ENCODE assay signal across 14 cellular contexts in the genomic region with DNA sequence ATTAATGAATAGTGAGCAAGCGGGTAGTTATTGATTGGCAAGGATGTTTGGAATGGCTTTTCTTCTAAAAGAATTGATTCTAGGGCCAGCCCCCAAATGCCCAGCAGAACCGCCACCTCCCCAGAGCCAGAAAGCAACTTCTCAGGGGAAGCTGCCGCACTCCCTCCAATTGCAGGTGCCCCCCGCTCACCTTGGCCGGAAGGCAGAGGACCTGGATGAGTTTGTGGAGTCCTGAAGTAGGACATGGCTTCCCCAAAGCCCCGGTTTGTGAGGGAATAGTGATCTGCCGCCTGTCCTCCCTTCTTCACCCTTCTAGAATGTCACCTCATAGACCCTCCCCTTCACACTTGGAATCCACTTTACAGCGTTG.
"Had no signal": no experiment of that assay in that cellular context is flagged by ENCODE, and none has a peak within 500 bp of the region (broad histone marks: within the 10 kb centered on the region; RNA-seq: fewer than 3 reads in every experiment).

A gene with protein sequence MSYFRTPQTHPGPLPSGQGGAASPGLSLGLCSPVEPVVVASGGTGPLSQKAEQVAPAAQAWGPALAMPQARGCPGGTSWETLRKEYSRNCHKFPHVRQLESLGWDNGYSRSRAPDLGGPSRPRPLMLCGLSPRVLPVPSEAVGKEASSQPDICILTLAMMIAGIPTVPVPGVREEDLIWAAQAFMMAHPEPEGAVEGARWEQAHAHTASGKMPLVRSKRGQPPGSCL (minus strand): TSS at position 277 of the 370 bp plus-strand sequence. CDS start 32 bp downstream, at position 245.

- H2AFZ ChIP-seq: parathyroid adenoma had no signal

- H3K9me3 ChIP-seq: adrenal gland, transverse colon had no signal

- H3K9me3 Mint-ChIP-seq: activated CD4-positive, alpha-beta memory T cell treated with anti-CD3 and anti-CD28 coated beads, Interleukin-2, amount 10 ng/mL, durations not matched to agents 7 days and 5 days; activated T-helper 1 cell treated with anti-CD3 and anti-CD28 coated beads, Interleukin-12 subunit alpha, Interleukin-12 subunit beta, Interleukin-2, Interleukin-4 antibody, amounts not matched to agents 30 ng/mL and 10 ng/mL and 1 ng/mL, durations not matched to agents 14 hours and 24 hours and 36 hours had no signal

- H3K4me3 ChIP-seq: adrenal gland, coronary artery, skin epidermis, transverse colon had no signal

- DNase-seq: activated CD4-positive, alpha-beta memory T cell treated with anti-CD3 and anti-CD28 coated beads, Interleukin-2, amount 10 ng/mL, durations not matched to agents 7 days and 5 days; activated CD8-positive, alpha-beta memory T cell treated with anti-CD3 and anti-CD28 coated beads, Interleukin-2, amount 50 U/mL, for 4 hours; activated naive CD4-positive, alpha-beta T cell; caudate nucleus; effector CD4-positive, alpha-beta T cell; foreskin melanocyte; head of caudate nucleus; T1000; transverse colon had no signal

- H3K27ac ChIP-seq: coronary artery, parathyroid adenoma, skin epidermis, transverse colon had no signal

- H3K79me2 ChIP-seq: parathyroid adenoma had no signal

- H3K9ac ChIP-seq: parathyroid adenoma had no signal

- H3K27me3 ChIP-seq: adrenal gland, transverse colon had no signal

- H3K4me3 Mint-ChIP-seq: activated CD4-positive, alpha-beta memory T cell treated with anti-CD3 and anti-CD28 coated beads, Interleukin-2, amount 10 ng/mL, durations not matched to agents 7 days and 5 days had no signal

- H3K27ac Mint-ChIP-seq: activated CD4-positive, alpha-beta memory T cell treated with anti-CD3 and anti-CD28 coated beads, Interleukin-2, amount 10 ng/mL, durations not matched to agents 7 days and 5 days; activated T-helper 1 cell treated with anti-CD3 and anti-CD28 coated beads, Interleukin-12 subunit alpha, Interleukin-12 subunit beta, Interleukin-2, Interleukin-4 antibody, amounts not matched to agents 30 ng/mL and 10 ng/mL and 1 ng/mL, durations not matched to agents 14 hours and 24 hours and 36 hours had no signal
